ENCODE assay signal across 23 cellular contexts in genomic region chr18:73674466-73674865, GRCh38.
"Had no signal": no experiment of that assay in that cellular context is flagged by ENCODE, and none has a peak within 500 bp of the region (broad histone marks: within the 10 kb centered on the region; RNA-seq: fewer than 3 reads in every experiment).

No MANE protein-coding gene starts in this region.

- H3K9ac ChIP-seq: parathyroid adenoma had no signal

- H3K36me3 Mint-ChIP-seq: natural killer cell treated with Interleukin-12 subunit alpha and Interleukin-12 subunit beta and Interleukin-15 and Interleukin-18, amount 100 ng/mL, for 72 hours had no signal

- H3K4me3 ChIP-seq: colonic mucosa, hepatocyte, prostate gland, stomach, thoracic aorta, transverse colon had no signal

- H3K4me1 ChIP-seq: colonic mucosa, parathyroid adenoma, prostate gland, stomach, transverse colon had no signal

- H3K79me2 ChIP-seq: hepatocyte, parathyroid adenoma had no signal

- H3K36me3 ChIP-seq: colonic mucosa, prostate gland, stomach, thoracic aorta, transverse colon had no signal

- H3K9me3 Mint-ChIP-seq: endodermal cell had no signal

- ATAC-seq: left lobe of liver; natural killer cell treated with Interleukin-12 subunit alpha and Interleukin-12 subunit beta and Interleukin-15 and Interleukin-18, amount 100 ng/mL, for 72 hours; sciatic nerve had no signal

- H3K27ac ChIP-seq: colonic mucosa, hepatocyte, parathyroid adenoma, prostate gland, stomach, thoracic aorta, transverse colon had no signal

- H3K27me3 Mint-ChIP-seq: natural killer cell treated with Interleukin-12 subunit alpha and Interleukin-12 subunit beta and Interleukin-15 and Interleukin-18, amount 100 ng/mL, for 72 hours had no signal

- H3K27me3 ChIP-seq: colonic mucosa, hepatocyte, stomach, transverse colon had no signal

- H3K4me1 Mint-ChIP-seq: endodermal cell had no signal

- DNase-seq: caudate nucleus; colonic mucosa; effector CD4-positive, alpha-beta T cell; endodermal cell; foreskin melanocyte; head of caudate nucleus; kidney; midbrain; occipital lobe; retina; stimulated activated CD4-positive, alpha-beta T cell treated with anti-CD3 and anti-CD28 coated beads, Interleukin-2, amount 100 ng/mL, for 24 hours; stimulated activated CD4-positive, alpha-beta T cell treated with anti-CD3 and anti-CD28 coated beads, Interleukin-4, amount 100 ng/mL, for 4 hours; stimulated activated naive CD4-positive, alpha-beta T cell; stomach; substantia nigra; transverse colon had no signal

- H3K4me2 ChIP-seq: hepatocyte had no signal

- H3K27ac Mint-ChIP-seq: endodermal cell; natural killer cell treated with Interleukin-12 subunit alpha and Interleukin-12 subunit beta and Interleukin-15 and Interleukin-18, amount 100 ng/mL, for 72 hours had no signal

- H3K9me3 ChIP-seq: colonic mucosa, prostate gland, stomach, thoracic aorta, transverse colon had no signal

- H3K4me3 Mint-ChIP-seq: endodermal cell; natural killer cell treated with Interleukin-12 subunit alpha and Interleukin-12 subunit beta and Interleukin-15 and Interleukin-18, amount 100 ng/mL, for 72 hours had no signal

- H2AFZ ChIP-seq: hepatocyte, parathyroid adenoma had no signal
